9 cellular contexts compared by ENCODE assay signal in genomic region chr6:11428351-11428750, GRCh38.
DNase-seq lines count a peak whose midpoint lies in the region; ATAC-seq and TF ChIP-seq lines count a peak whose summit lies in the region.
"Had no signal": no experiment of that assay in that cellular context is flagged by ENCODE, and none has a peak within 500 bp of the region (broad histone marks: within the 10 kb centered on the region; RNA-seq: fewer than 3 reads in every experiment).

No MANE protein-coding gene starts in this region.

- H3K4me1 ChIP-seq in HUES64 (ENCODE audit: insufficient read depth, low read length) (peaks cover 34% of the 10 kb centered on the region), H9 (ENCODE audit: insufficient read depth, low read length) (peaks cover 7% of the 10 kb centered on the region; the same call in 1 of the 2 replicates), BE2C (no peaks in the 10 kb centered on the region)

- peak overlapping the region; percentile 4 for H3K27ac Mint-ChIP-seq in endothelial cell (ENCODE audit: unreplicated experiment)
- peak overlapping the region; percentile 57 for H3K27ac Mint-ChIP-seq in stimulated activated effector memory CD8-positive, alpha-beta T cell treated with anti-CD3 and anti-CD28 coated beads, Interleukin-12 subunit alpha, Interleukin-12 subunit beta, amount 100 ng/mL, for 72 hours
- H3K27ac Mint-ChIP-seq in H9, result peak overlapping the region in 1 of 3 experiments; percentile 37; a peak in 2 of 7 replicates

- no peaks in the 10 kb centered on the region for H3K79me2 ChIP-seq in H9 (ENCODE audit: insufficient read depth, low read length)

- H3K27me3 ChIP-seq in HUES64 (ENCODE audit: insufficient read depth, low read length), result no peaks in the 10 kb centered on the region
- H3K27me3 ChIP-seq in H9 (ENCODE audit: insufficient read depth, low read length), result no peaks in the 10 kb centered on the region
- H3K27me3 ChIP-seq in BE2C, result no peaks in the 10 kb centered on the region

- no peaks in the 10 kb centered on the region for H3K79me1 ChIP-seq in H9 (ENCODE audit: insufficient read depth, low read depth, low read length, poor library complexity, severe bottlenecking)

- H3K4me3 Mint-ChIP-seq in endothelial cell (ENCODE audit: unreplicated experiment), result no peak overlapping the region
- no peak overlapping the region for H3K4me3 Mint-ChIP-seq in stimulated activated effector memory CD8-positive, alpha-beta T cell treated with anti-CD3 and anti-CD28 coated beads, Interleukin-12 subunit alpha, Interleukin-12 subunit beta, amount 100 ng/mL, for 72 hours
- no peak overlapping the region for H3K4me3 Mint-ChIP-seq in H9

- TF ChIP-seq CTCF in endothelial cell (IDR thresholded peaks at IDR 0.05; ENCODE audit: unreplicated experiment), result no peak
- no peak for TF ChIP-seq CTCF in H9 (conservative IDR thresholded peaks at IDR 0.05)
- TF ChIP-seq CTCF in BE2C (IDR thresholded peaks at IDR 0.05; ENCODE audit: low read depth, low read length), result no peak

- H3K23ac ChIP-seq in H9 (ENCODE audit: insufficient read length, low read depth, low read length), result no peak overlapping the region

- H2AFZ ChIP-seq in H9 (ENCODE audit: low read length), result no peak overlapping the region

- no peaks in the 10 kb centered on the region for H4K20me1 ChIP-seq in H9 (ENCODE audit: control insufficient read depth, insufficient read depth, insufficient read length)

- no peak overlapping the region for H3K56ac ChIP-seq in H9 (ENCODE audit: insufficient read length, low read depth, low read length)

- H3K9me3 Mint-ChIP-seq in endothelial cell (ENCODE audit: unreplicated experiment) (no peaks in the 10 kb centered on the region), H9 (no peaks in the 10 kb centered on the region)
- H3K9me3 Mint-ChIP-seq in stimulated activated effector memory CD8-positive, alpha-beta T cell treated with anti-CD3 and anti-CD28 coated beads, Interleukin-12 subunit alpha, Interleukin-12 subunit beta, amount 100 ng/mL, for 72 hours, result no peaks in the 10 kb centered on the region

- no peak overlapping the region for H2BK120ac ChIP-seq in H9 (ENCODE audit: low read depth, low read length, poor library complexity, severe bottlenecking)

- no peak overlapping the region for H3K4me3 ChIP-seq in HUES64 (ENCODE audit: low read length)
- no peak overlapping the region for H3K4me3 ChIP-seq in BE2C (ENCODE audit: low read depth, low read length)

- H3K9me3 ChIP-seq in HUES64 (ENCODE audit: insufficient read depth, low read depth, low read length), result no peaks in the 10 kb centered on the region
- H3K9me3 ChIP-seq in H9 (ENCODE audit: control insufficient read depth, low read depth, low read length), result no peaks in the 10 kb centered on the region
- H3K9me3 ChIP-seq in BE2C, result no peaks in the 10 kb centered on the region

- H3K27me3 Mint-ChIP-seq in endothelial cell (ENCODE audit: unreplicated experiment) (peaks cover 2% of the 10 kb centered on the region), H9 (ENCODE audit: low read depth) (no peaks in the 10 kb centered on the region)

- DNase-seq in endothelial cell (ENCODE audit: low spot score) (no peak), H9 (no peak), NCI-H146 treated with DMSO at 0.1 percent for 48 hours (lab: John Stamatoyannopoulos, UW; ENCODE audit: unreplicated experiment) (no peak), BE2C (no peak)
- DNase-seq in stimulated activated effector memory CD8-positive, alpha-beta T cell treated with anti-CD3 and anti-CD28 coated beads, Interleukin-12 subunit alpha, Interleukin-12 subunit beta, amount 100 ng/mL, for 72 hours (ENCODE audit: low spot score in 2 of 2), result no peak
- DNase-seq: NCI-H1694 treated with DMSO at 0.1 percent for 48 hours had no signal

- H3K9ac ChIP-seq in HUES64 (ENCODE audit: low read depth, low read length) (no peak overlapping the region), H9 (ENCODE audit: extremely low read depth, insufficient read length, low read length) (no peak overlapping the region)

- no peak overlapping the region for H4K91ac ChIP-seq in H9 (ENCODE audit: insufficient read length, low read depth, low read length)

- H3K18ac ChIP-seq in H9 (ENCODE audit: insufficient read length, low read depth, low read length), result no peak overlapping the region

- H4K8ac ChIP-seq in H9 (replicated peaks; ENCODE audit: insufficient read length, low read depth, low read length), result no peak overlapping the region

- no peak overlapping the region for H2AK5ac ChIP-seq in H9 (ENCODE audit: insufficient read length, low read length)

- H3K4me2 ChIP-seq in H9 (ENCODE audit: insufficient read depth, insufficient read length, low read length), result no peak overlapping the region

- no peaks in the 10 kb centered on the region for H3K36me3 ChIP-seq in HUES64 (ENCODE audit: insufficient read depth, low read length)
- H3K36me3 ChIP-seq in BE2C, result no peaks in the 10 kb centered on the region

- H2BK20ac ChIP-seq in H9 (ENCODE audit: low read depth, low read length, poor library complexity, severe bottlenecking), result no peak overlapping the region

- peaks cover 43% of the 10 kb centered on the region for H3K4me1 Mint-ChIP-seq in endothelial cell (ENCODE audit: unreplicated experiment)
- H3K4me1 Mint-ChIP-seq in stimulated activated effector memory CD8-positive, alpha-beta T cell treated with anti-CD3 and anti-CD28 coated beads, Interleukin-12 subunit alpha, Interleukin-12 subunit beta, amount 100 ng/mL, for 72 hours, result peaks cover 30% of the 10 kb centered on the region
- peaks cover 40 to 46% of the 10 kb centered on the region in 2 experiments for H3K4me1 Mint-ChIP-seq in H9

- no peak overlapping the region for H3K14ac ChIP-seq in H9 (ENCODE audit: insufficient read depth, low read length)

- H2BK15ac ChIP-seq in H9 (ENCODE audit: low read depth, low read length), result no peak overlapping the region

- H3T11ph ChIP-seq in H9 (ENCODE audit: low read length), result no peak overlapping the region

- peak; percentile 37 for ATAC-seq in GM19452 (IDR thresholded peaks at IDR 0.05; ENCODE audit: unreplicated experiment)
- no peak for ATAC-seq in stimulated activated effector memory CD8-positive, alpha-beta T cell treated with anti-CD3 and anti-CD28 coated beads, Interleukin-12 subunit alpha, Interleukin-12 subunit beta, amount 100 ng/mL, for 72 hours
- no peak for ATAC-seq in GM18498 (IDR thresholded peaks at IDR 0.05; ENCODE audit: unreplicated experiment)

- H3K36me3 Mint-ChIP-seq in endothelial cell (ENCODE audit: low read depth, unreplicated experiment) (no peaks in the 10 kb centered on the region), H9 (ENCODE audit: insufficient read depth in 1 of 3, low read depth in 3 of 3) (no peaks in the 10 kb centered on the region)
- H3K36me3 Mint-ChIP-seq in stimulated activated effector memory CD8-positive, alpha-beta T cell treated with anti-CD3 and anti-CD28 coated beads, Interleukin-12 subunit alpha, Interleukin-12 subunit beta, amount 100 ng/mL, for 72 hours, result no peaks in the 10 kb centered on the region

- no peaks in the 10 kb centered on the region for H3K23me2 ChIP-seq in H9 (ENCODE audit: insufficient read length, low read depth, low read length, poor library complexity, severe bottlenecking)

- H2BK5ac ChIP-seq in H9 (ENCODE audit: insufficient read length, low read length), result no peak overlapping the region

- H3K27ac ChIP-seq in HUES64 (ENCODE audit: low read depth, low read length) (peak overlapping the region; percentile 7; the same call in 1 of the 2 replicates), H9 (ENCODE audit: insufficient read length, low read depth, low read length) (no peak overlapping the region)

- H3K4ac ChIP-seq in H9 (ENCODE audit: low read depth, low read length), result no peak overlapping the region

- no peak overlapping the region for H4K5ac ChIP-seq in H9 (ENCODE audit: insufficient read length, low read depth, low read length)

- WGBS in HUES64, result 89% methylated on average over 1 of the region's 2 CpGs
- no CpG with 5 or more reads among the region's 2 CpGs for WGBS in H9 (ENCODE audit: extremely low coverage, insufficient read length, low lambda C conversion rate)

- H2BK12ac ChIP-seq in H9 (ENCODE audit: insufficient read length, low read depth, low read length), result no peak overlapping the region
